ENCODE assay signal across 21 cellular contexts in genomic region chr14:62718629-62719028, GRCh38.
DNase-seq lines count a peak whose midpoint lies in the region; ATAC-seq, FAIRE-seq and TF ChIP-seq lines count a peak whose summit lies in the region.
"Had no signal": no experiment of that assay in that cellular context is flagged by ENCODE, and none has a peak within 500 bp of the region (broad histone marks: within the 10 kb centered on the region; RNA-seq: fewer than 3 reads in every experiment).

No MANE protein-coding gene starts in this region.

- H3K4me1 Mint-ChIP-seq in T-helper 17 cell: no peaks in the 10 kb centered on the region
- H3K4me1 Mint-ChIP-seq: B cell had no signal

- CTCF ChIA-PET in A549 (lab: Yijun Ruan, JAX): no interaction called here
- CTCF ChIA-PET in K562 (lab: Yijun Ruan, JAX; ENCODE audit: low intra/inter-chr PET ratio): no interaction called here

- TF ChIP-seq EP300 in A549 (IDR thresholded peaks at IDR 0.05) (no peak), K562 (IDR thresholded peaks at IDR 0.05; ENCODE audit: low read length) (no peak)

- H2AFZ ChIP-seq in K562 (ENCODE audit: low read depth, low read length): no peak overlapping the region

- DNase-seq in A549 (ENCODE audit: low read depth in 1 of 2, low spot score in 1 of 2): no peak
- DNase-seq in HTR-8/SVneo (ENCODE audit: insufficient read length, low spot score): no peak
- no peak for DNase-seq in K562 (ENCODE audit: extremely low read depth in 1 of 4, low spot score in 3 of 4)
- DNase-seq in T-helper 17 cell: no peak
- no peak for DNase-seq in colonic mucosa
- DNase-seq in GM13977 (ENCODE audit: low spot score): no peak
- DNase-seq: 8988T; AML-193; Caco-2; Calu3; CD4-positive, alpha-beta T cell; CD8-positive, alpha-beta T cell; DMS79 treated with DMSO at 0.1 percent for 48 hours; GF-D8 had no signal

- TF ChIP-seq POLR2A in A549 (IDR thresholded peaks at IDR 0.05; ENCODE audit: low read length) (no peak), K562 (conservative IDR thresholded peaks at IDR 0.05) (no peak)

- POLR2A ChIA-PET in A549 (lab: Yijun Ruan, JAX): no interaction called here
- POLR2A ChIA-PET in K562 (lab: Yijun Ruan, JAX): no interaction called here

- no peaks in the 10 kb centered on the region for H3K27me3 Mint-ChIP-seq in T-helper 17 cell
- H3K27me3 Mint-ChIP-seq: B cell; CD4-positive, alpha-beta T cell had no signal

- H3K4me1 ChIP-seq in A549: no peaks in the 10 kb centered on the region
- no peaks in the 10 kb centered on the region for H3K4me1 ChIP-seq in K562 (replicated peaks in 1 of 2; ENCODE audit: control insufficient read depth in 2 of 2, insufficient read depth in 2 of 2, low read length in 2 of 2)
- H3K4me1 ChIP-seq in colonic mucosa: no peaks in the 10 kb centered on the region
- H3K4me1 ChIP-seq: BLaER1 treated with 17β-estradiol and CSF1 and Interleukin-3, amounts not matched to agents 10 nM and 100 nM; Caco-2 had no signal

- H3K9me1 ChIP-seq in K562 (ENCODE audit: control insufficient read depth, insufficient read depth, low read length): no peaks in the 10 kb centered on the region

- no peak overlapping the region for H3K27ac ChIP-seq in A549
- no peak overlapping the region for H3K27ac ChIP-seq in K562 (ENCODE audit: extremely low read depth, low read depth, low read length)
- H3K27ac ChIP-seq in colonic mucosa: no peak overlapping the region
- H3K27ac ChIP-seq: BLaER1 treated with 17β-estradiol and CSF1 and Interleukin-3, amounts not matched to agents 10 nM and 100 nM; C4-2B had no signal

- no peak for TF ChIP-seq CTCF in A549 (IDR thresholded peaks at IDR 0.05)
- no peak for TF ChIP-seq CTCF in K562 (IDR thresholded peaks at IDR 0.05 in 2 of 3, conservative IDR thresholded peaks at IDR 0.05 in 1 of 3; ENCODE audit: insufficient read depth in 2 of 3, low read depth in 1 of 3, low read length in 3 of 3)
- TF ChIP-seq CTCF in colonic mucosa (IDR thresholded peaks at IDR 0.05): no peak
- no peak for TF ChIP-seq CTCF in GM13977 (IDR thresholded peaks at IDR 0.05; ENCODE audit: extremely low read depth, insufficient read depth, missing control alignments)

- ATAC-seq in A549: no peak
- no peak for ATAC-seq in K562
- ATAC-seq in T-helper 17 cell: no peak
- ATAC-seq: CD8-positive, alpha-beta T cell had no signal

- H3K4me3 Mint-ChIP-seq in T-helper 17 cell: no peak overlapping the region
- H3K4me3 Mint-ChIP-seq: B cell; CD4-positive, alpha-beta T cell; CD8-positive, alpha-beta T cell had no signal

- H3K36me3 ChIP-seq in K562 (ENCODE audit: control insufficient read depth, insufficient read depth, low read length) (no peaks in the 10 kb centered on the region), colonic mucosa (no peaks in the 10 kb centered on the region)
- H3K36me3 ChIP-seq: BLaER1 treated with 17β-estradiol and CSF1 and Interleukin-3, amounts not matched to agents 10 nM and 100 nM had no signal

- TF ChIP-seq RAD21 in A549 (conservative IDR thresholded peaks at IDR 0.05 in 1 of 2, IDR thresholded peaks at IDR 0.05 in 1 of 2) (no peak), K562 (CRISPR knock-in tag; conservative IDR thresholded peaks at IDR 0.05 in 1 of 2, IDR thresholded peaks at IDR 0.05 in 1 of 2) (no peak)

- H3K4me2 ChIP-seq in A549 (no peak overlapping the region), K562 (ENCODE audit: insufficient read depth, low read length) (no peak overlapping the region)
- H3K4me2 ChIP-seq: BLaER1 treated with 17β-estradiol and CSF1 and Interleukin-3, amounts not matched to agents 10 nM and 100 nM had no signal

- no peak overlapping the region for H3K4me3 ChIP-seq in A549
- no peak overlapping the region for H3K4me3 ChIP-seq in K562
- no peak overlapping the region for H3K4me3 ChIP-seq in colonic mucosa
- H3K4me3 ChIP-seq: BLaER1 treated with 17β-estradiol and CSF1 and Interleukin-3, amounts not matched to agents 10 nM and 100 nM had no signal

- no peak overlapping the region for H3K9ac ChIP-seq in K562 (ENCODE audit: insufficient read depth in 1 of 2, low read depth in 2 of 2, low read length in 2 of 2)
- no peak overlapping the region for H3K9ac ChIP-seq in colonic mucosa (ENCODE audit: low read depth in 2 of 2, low read length in 2 of 2)
- H3K9ac ChIP-seq: BLaER1 treated with 17β-estradiol and CSF1 and Interleukin-3, amounts not matched to agents 10 nM and 100 nM had no signal

- no peak overlapping the region for H3K27ac Mint-ChIP-seq in T-helper 17 cell
- H3K27ac Mint-ChIP-seq: B cell; CD4-positive, alpha-beta T cell; CD8-positive, alpha-beta T cell had no signal

- WGBS in A549 (ENCODE audit: missing lambda C conversion rate): 93% methylated on average over 1 of the region's 1 CpG
- WGBS in K562 (ENCODE audit: insufficient coverage, low coverage, missing lambda C conversion rate): 0% methylated on average over 1 of the region's 1 CpG

- H3K36me3 Mint-ChIP-seq in T-helper 17 cell (ENCODE audit: low read depth): no peaks in the 10 kb centered on the region
- H3K36me3 Mint-ChIP-seq: CD8-positive, alpha-beta T cell had no signal

- H4K20me1 ChIP-seq in K562 (replicated peaks; ENCODE audit: control insufficient read depth, insufficient read depth, low read length): no peaks in the 10 kb centered on the region
- H4K20me1 ChIP-seq: BLaER1 treated with 17β-estradiol and CSF1 and Interleukin-3, amounts not matched to agents 10 nM and 100 nM had no signal

- in situ Hi-C loops in K562 (cut with MboI) (no loop called here), GM13977 (cut with MboI; ENCODE audit: low pct_unique_long_range_greater_than_20kb, low sequenced_read_pairs, unreplicated experiment) (no loop called here)

- no peaks in the 10 kb centered on the region for H3K79me2 ChIP-seq in K562 (ENCODE audit: control insufficient read depth, insufficient read depth, low read length)

- FAIRE-seq in A549 (lab: Jason Lieb, UNC): no peak
- FAIRE-seq in HTR-8/SVneo (lab: Jason Lieb, UNC): peak; percentile 96
- no peak for FAIRE-seq in K562 (lab: Jason Lieb, UNC)
- FAIRE-seq: D721Med, G401.6, GM12891, GM18507 had no signal

- BruUV-seq in K562 (replicated peaks; lab: Mats Ljungman, UMichigan): no TSS peak

- intact Hi-C loops in K562 (cut with micrococcal nuclease) (no loop called here), colonic mucosa (cut with DNase I) (no loop called here)

- H3K27me3 ChIP-seq in K562 (ENCODE audit: control insufficient read depth in 2 of 2, insufficient read depth in 2 of 2, low read length in 2 of 2): no peaks in the 10 kb centered on the region
- H3K27me3 ChIP-seq in colonic mucosa: no peaks in the 10 kb centered on the region
- H3K27me3 ChIP-seq: BLaER1 treated with 17β-estradiol and CSF1 and Interleukin-3, amounts not matched to agents 10 nM and 100 nM had no signal

- H3K9me3 ChIP-seq in A549 (no peaks in the 10 kb centered on the region), K562 (replicated peaks; ENCODE audit: control insufficient read depth, insufficient read depth, low read depth, low read length) (no peaks in the 10 kb centered on the region; the same call in 1 of the 2 replicates), T-helper 17 cell (ENCODE audit: control insufficient read depth, low read length, poor library complexity, severe bottlenecking) (no peaks in the 10 kb centered on the region), colonic mucosa (no peaks in the 10 kb centered on the region)
- H3K9me3 ChIP-seq: BLaER1 treated with 17β-estradiol and CSF1 and Interleukin-3, amounts not matched to agents 10 nM and 100 nM had no signal

TF ChIP-seq in A549, 52 proteins besides CTCF, POLR2A, EP300 and RAD21:
- TF ChIP-seq KDM5A (IDR thresholded peaks at IDR 0.05) (no peak), MAFK (IDR thresholded peaks at IDR 0.05; ENCODE audit: partially characterized antibody) (peak; percentile 82), BCL3 (IDR thresholded peaks at IDR 0.05) (no peak), ESRRA (IDR thresholded peaks at IDR 0.05; ENCODE audit: borderline replicate concordance, low read length) (no peak), FOXS1 (CRISPR knock-in tag; IDR thresholded peaks at IDR 0.05) (no peak), HDAC2 (IDR thresholded peaks at IDR 0.05) (no peak), CHD2 (IDR thresholded peaks at IDR 0.05; ENCODE audit: low read length, partially characterized antibody) (no peak)

TF ChIP-seq in K562, 482 proteins besides CTCF, POLR2A, EP300 and RAD21:
- TF ChIP-seq NR3C1 (CRISPR knock-in tag; IDR thresholded peaks at IDR 0.05) (no peak), GTF2B (IDR thresholded peaks at IDR 0.05; ENCODE audit: extremely low read depth, insufficient read length) (no peak), RBM15 (IDR thresholded peaks at IDR 0.05; ENCODE audit: insufficient read depth, low read length) (no peak), CEBPZ (IDR thresholded peaks at IDR 0.05; ENCODE audit: borderline replicate concordance, low read depth, low read length) (no peak), ZNF316 (IDR thresholded peaks at IDR 0.05) (0 out of 2 replicates have a peak, but pooled peaks have one; percentile 31)

Comparison
In these comparisons a context has a peak if more than half of its experiments do, and no peak if none do; other contexts are left out.
1. Of the 35 proteins assayed by ChIP-seq in both K562 and A549: peak only in K562: none; only in A549: MAFK; in both: none; in neither: 34.